Comparison of ENCODE assay signal across 20 cellular contexts in the genomic region with DNA sequence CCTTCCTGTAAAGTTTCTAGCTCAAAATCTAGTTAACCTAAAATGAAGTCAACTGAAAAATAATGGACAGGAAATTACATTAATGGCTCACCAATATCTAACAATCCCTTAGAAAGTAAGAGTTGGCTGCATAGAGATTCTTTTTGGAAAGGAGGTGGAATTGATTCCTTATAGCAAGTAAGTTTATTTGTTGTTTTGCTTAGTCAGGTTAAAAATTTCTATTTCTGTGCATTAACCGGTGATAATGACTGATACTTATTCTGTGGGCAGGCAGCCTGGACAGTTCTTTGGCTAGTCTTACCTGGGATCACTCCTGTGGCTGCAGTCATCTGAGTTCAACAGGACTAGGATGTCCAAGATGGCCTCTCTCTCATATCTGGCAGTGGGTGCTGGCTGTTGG. TPM values are rescaled to one million over a fixed set of nuclear protein-coding genes. Genes with fewer than 3 reads are reported as not detected.
DNase-seq lines count a peak whose midpoint lies in the region; ATAC-seq, FAIRE-seq and TF ChIP-seq lines count a peak whose summit lies in the region.
"Had no signal": no experiment of that assay in that cellular context is flagged by ENCODE, and none has a peak within 500 bp of the region (broad histone marks: within the 10 kb centered on the region; RNA-seq: fewer than 3 reads in every experiment).

No MANE protein-coding gene starts in this region.

- no peak overlapping the region for H3K56ac ChIP-seq in IMR-90 (ENCODE audit: extremely low read depth, insufficient read depth, low read length)

- no peak overlapping the region for H3K18ac ChIP-seq in IMR-90 (ENCODE audit: low read depth, low read length)
- peak overlapping the region; percentile 24 for H3K18ac ChIP-seq in neuronal stem cell (ENCODE audit: low read length)

- H3K14ac ChIP-seq in IMR-90 (replicated peaks; ENCODE audit: low read depth, low read length) = no peak overlapping the region
- H3K14ac ChIP-seq in neuronal stem cell (ENCODE audit: low read length) = no peak overlapping the region

- TF ChIP-seq POLR2A in A549 (IDR thresholded peaks at IDR 0.05; ENCODE audit: low read length) = no peak
- TF ChIP-seq POLR2A in IMR-90 (IDR thresholded peaks at IDR 0.05; ENCODE audit: low read depth, low read length) = no peak

- DNase-seq in A549 (ENCODE audit: low read depth in 1 of 2, low spot score in 1 of 2) (no peak), IMR-90 (no peak), neuronal stem cell (ENCODE audit: low spot score) (no peak), coronary artery (ENCODE audit: low spot score) (no peak)
- DNase-seq: 8988T; AML-193; Caco-2; Calu3; CD4-positive, alpha-beta T cell; CD8-positive, alpha-beta T cell; DMS79 treated with DMSO at 0.1 percent for 48 hours; GF-D8 had no signal

- H3K79me1 ChIP-seq in IMR-90 (ENCODE audit: low read depth in 1 of 2, low read length in 2 of 2) = no peaks in the 10 kb centered on the region
- H3K79me1 ChIP-seq in neuronal stem cell (ENCODE audit: low read depth, low read length) = no peaks in the 10 kb centered on the region

- H2AFZ ChIP-seq in IMR-90 (replicated peaks; ENCODE audit: low read length, poor library complexity) (no peak overlapping the region), neuronal stem cell (ENCODE audit: low read length) (no peak overlapping the region)

- POLR2A ChIA-PET in A549 (lab: Yijun Ruan, JAX) = no interaction called here
- POLR2A ChIA-PET in IMR-90 (lab: Charles Lee; ENCODE audit: unreplicated experiment) = no interaction called here

- FAIRE-seq in A549 (lab: Jason Lieb, UNC) = no peak
- FAIRE-seq: A204.1, D721Med, G401.6, GM12891, GM19239 had no signal

- no peak overlapping the region for H2BK5ac ChIP-seq in IMR-90 (ENCODE audit: low read depth, low read length, poor library complexity, severe bottlenecking)
- H2BK5ac ChIP-seq in neuronal stem cell (ENCODE audit: low read length) = no peak overlapping the region

- intact Hi-C loops in IMR-90 (cut with micrococcal nuclease) = no loop called here

- no peaks in the 10 kb centered on the region for H3K9me3 ChIP-seq in A549
- no peaks in the 10 kb centered on the region; the same call in 1 of the 2 replicates for H3K9me3 ChIP-seq in IMR-90 (ENCODE audit: control insufficient read depth, insufficient read depth, low read length)
- peaks cover 0 to 5% of the 10 kb centered on the region in 2 donors for H3K9me3 ChIP-seq in neuronal stem cell (replicated peaks in 1 of 2; ENCODE audit: control insufficient read depth in 2 of 2, insufficient read depth in 1 of 2, low read depth in 1 of 2, low read length in 2 of 2)
- H3K9me3 ChIP-seq: BLaER1 treated with 17β-estradiol and CSF1 and Interleukin-3, amounts not matched to agents 10 nM and 100 nM; Caco-2 had no signal

- no peak for ATAC-seq in A549
- ATAC-seq in IMR-90 (ENCODE audit: low read depth) = no peak
- no peak for ATAC-seq in HG03196 (IDR thresholded peaks at IDR 0.05; ENCODE audit: unreplicated experiment)
- ATAC-seq: CD8-positive, alpha-beta T cell had no signal

- in situ Hi-C loops in IMR-90 (cut with MboI; ENCODE audit: low sequenced_read_pairs) = loop anchor here (10.0 kb wide), 1 partner anchor 561 kb away; no protein-coding TSS in a partner anchor

- H4K91ac ChIP-seq in IMR-90 (ENCODE audit: insufficient read depth, low read depth, low read length) (no peak overlapping the region), neuronal stem cell (ENCODE audit: low read depth, low read length, poor library complexity) (no peak overlapping the region)

- BruUV-seq in IMR-90 (replicated peaks; lab: Mats Ljungman, UMichigan) = no TSS peak

- no peak overlapping the region for H3K9ac ChIP-seq in IMR-90 (ENCODE audit: low read depth, low read length)
- H3K9ac ChIP-seq in neuronal stem cell (ENCODE audit: low read depth, low read length, poor library complexity) = no peak overlapping the region
- H3K9ac ChIP-seq: BLaER1 treated with 17β-estradiol and CSF1 and Interleukin-3, amounts not matched to agents 10 nM and 100 nM had no signal

- no peak overlapping the region for H4K8ac ChIP-seq in IMR-90 (ENCODE audit: low read depth in 2 of 2, low read length in 2 of 2)
- no peak overlapping the region for H4K8ac ChIP-seq in neuronal stem cell (ENCODE audit: low read depth, low read length)

- no peaks in the 10 kb centered on the region for H3K9me1 ChIP-seq in IMR-90 (ENCODE audit: insufficient read depth, low read length)

- H2AK5ac ChIP-seq in IMR-90 (ENCODE audit: low read depth, low read length) (no peak overlapping the region), neuronal stem cell (ENCODE audit: low read depth, low read length) (no peak overlapping the region)

- WGBS in A549 (ENCODE audit: missing lambda C conversion rate) = 82% methylated on average over 1 of the region's 1 CpG
- WGBS in IMR-90 (ENCODE audit: extremely low coverage in 2 of 2, insufficient read length in 1 of 2), 2 experiments = no CpG with 5 or more reads among the region's 1 CpG
- WGBS in neuronal stem cell (ENCODE audit: extremely low coverage in 2 of 2, insufficient read length in 2 of 2, insufficient replicate concordance in 1 of 2), 2 donors = no CpG with 5 or more reads among the region's 1 CpG

- no peak overlapping the region for H2BK20ac ChIP-seq in IMR-90 (ENCODE audit: low read depth, low read length)

- dilution Hi-C loops in IMR-90 (cut with HindIII; ENCODE audit: low sequenced_read_pairs, unreplicated experiment) = no loop called here

- no peak for TF ChIP-seq EP300 in A549 (IDR thresholded peaks at IDR 0.05)

- CTCF ChIA-PET in A549 (lab: Yijun Ruan, JAX) (interaction anchor here (0.7 to 2.8 kb wide), 3 partner anchors 10 to 829 kb away, joined by 3 to 7 read pairs (median 3); no protein-coding TSS in a partner anchor), IMR-90 (lab: Yijun Ruan, JAX) (no interaction called here)

- H3K4me1 ChIP-seq in A549 = peaks cover 7% of the 10 kb centered on the region; the same call in 2 of the 3 replicates
- H3K4me1 ChIP-seq in IMR-90 (ENCODE audit: control insufficient read depth, insufficient read depth, low read length) = peaks cover 2% of the 10 kb centered on the region; the same call in 1 of the 2 replicates
- H3K4me1 ChIP-seq in neuronal stem cell (ENCODE audit: control insufficient read depth in 2 of 2, insufficient read depth in 1 of 2, low read depth in 1 of 2, low read length in 2 of 2) = peaks cover 7 to 10% of the 10 kb centered on the region in 2 donors
- H3K4me1 ChIP-seq: Caco-2 had no signal

- no peak for TF ChIP-seq CTCF in A549 (IDR thresholded peaks at IDR 0.05)
- no peak for TF ChIP-seq CTCF in IMR-90 (conservative IDR thresholded peaks at IDR 0.05; ENCODE audit: low read depth, low read length)
- no peak for TF ChIP-seq CTCF in coronary artery (IDR thresholded peaks at IDR 0.05)

- no peak overlapping the region for H2BK12ac ChIP-seq in neuronal stem cell (ENCODE audit: low read length)

- H2BK15ac ChIP-seq in IMR-90 (ENCODE audit: low read depth, low read length) = no peak overlapping the region
- no peak overlapping the region for H2BK15ac ChIP-seq in neuronal stem cell (ENCODE audit: low read length)

- peaks cover 9% of the 10 kb centered on the region; the same call in 1 of the 2 replicates for H4K20me1 ChIP-seq in IMR-90 (ENCODE audit: insufficient read depth, low read length)

- TF ChIP-seq RAD21 in A549 (conservative IDR thresholded peaks at IDR 0.05 in 1 of 2, IDR thresholded peaks at IDR 0.05 in 1 of 2) (no peak), IMR-90 (IDR thresholded peaks at IDR 0.05; ENCODE audit: low read length) (no peak)

- H3K4ac ChIP-seq in IMR-90 (ENCODE audit: low read depth, low read length) (no peak overlapping the region), neuronal stem cell (ENCODE audit: low read length) (no peak overlapping the region)

- H3K4me3 ChIP-seq in A549 (no peak overlapping the region), IMR-90 (ENCODE audit: insufficient read depth, low read depth, low read length) (no peak overlapping the region), neuronal stem cell (ENCODE audit: low read length in 2 of 2) (no peak overlapping the region), coronary artery (no peak overlapping the region)
- H3K4me3 ChIP-seq: BLaER1 treated with 17β-estradiol and CSF1 and Interleukin-3, amounts not matched to agents 10 nM and 100 nM had no signal

- H3K36me3 ChIP-seq in IMR-90 (ENCODE audit: control insufficient read depth, insufficient read depth, low read length) (no peaks in the 10 kb centered on the region), neuronal stem cell (replicated peaks in 1 of 2; ENCODE audit: control insufficient read depth in 2 of 2, insufficient read depth in 2 of 2, low read length in 2 of 2) (no peaks in the 10 kb centered on the region)
- H3K36me3 ChIP-seq: BLaER1 treated with 17β-estradiol and CSF1 and Interleukin-3, amounts not matched to agents 10 nM and 100 nM had no signal

- H3K4me2 ChIP-seq in A549 (no peak overlapping the region), IMR-90 (ENCODE audit: low read depth, low read length) (no peak overlapping the region), neuronal stem cell (ENCODE audit: insufficient read depth, low read length, poor library complexity, severe bottlenecking) (no peak overlapping the region)
- H3K4me2 ChIP-seq: BLaER1 treated with 17β-estradiol and CSF1 and Interleukin-3, amounts not matched to agents 10 nM and 100 nM had no signal

- H3K23ac ChIP-seq in IMR-90 (ENCODE audit: low read depth, low read length) (no peak overlapping the region), neuronal stem cell (ENCODE audit: low read depth, low read length, poor library complexity) (no peak overlapping the region)

- no peak overlapping the region for H2BK120ac ChIP-seq in IMR-90 (ENCODE audit: low read depth, low read length)
- H2BK120ac ChIP-seq in neuronal stem cell (ENCODE audit: low read depth, low read length) = no peak overlapping the region

- no peak overlapping the region for H2AK9ac ChIP-seq in IMR-90 (replicated peaks; ENCODE audit: low read depth, low read length, poor library complexity)

- peaks cover 48% of the 10 kb centered on the region for H3K27me3 ChIP-seq in IMR-90 (ENCODE audit: control insufficient read depth, insufficient read depth, low read length)
- peaks cover under 1 to 20% (median 15%) of the 10 kb centered on the region in 3 experiments for H3K27me3 ChIP-seq in neuronal stem cell (ENCODE audit: control insufficient read depth in 3 of 3, insufficient read depth in 3 of 3, low read depth in 1 of 3, low read length in 3 of 3)

- no peak overlapping the region for H4K5ac ChIP-seq in IMR-90 (ENCODE audit: low read depth, low read length)

- H3K27ac ChIP-seq in A549 = no peak overlapping the region
- no peak overlapping the region for H3K27ac ChIP-seq in IMR-90 (ENCODE audit: insufficient read depth, low read length)
- no peak overlapping the region for H3K27ac ChIP-seq in neuronal stem cell (replicated peaks; ENCODE audit: low read length)
- no peak overlapping the region for H3K27ac ChIP-seq in coronary artery
- H3K27ac ChIP-seq: BLaER1 treated with 17β-estradiol and CSF1 and Interleukin-3, amounts not matched to agents 10 nM and 100 nM; C4-2B had no signal

RNA-seq across cellular contexts. Expression of a gene that starts 6.9 kb away (rescaled TPM):
- polyA plus RNA-seq in A549 (2011; rRNA removed) (7.4 and 14.5 TPM in 2 replicates), A549 (2017; fragmentation: RNase III; extraction: RNeasy Plus Mini Kit Qiagen cat#74134 plus additional on column Dnase treatment) (9.6 to 17.4 TPM (median 14.5 TPM) in 3 replicates), IMR-90 (2012; rRNA removed) (1.7 TPM in 2 replicates)
- 3.7 and 5.8 TPM in 2 replicates for polyA plus RNA-seq in A549 (2012; cell fraction: cytosol; rRNA removed)
- polyA plus RNA-seq in A549 (2012; cell fraction: nucleus; rRNA removed) = 4.8 and 5.9 TPM in 2 replicates
- polyA minus RNA-seq in A549 (2011; rRNA and poly(A)+ RNA removed) = 15.2 and 16.4 TPM in 2 replicates
- 1.1 and 1.4 TPM in 2 replicates for total RNA-seq in IMR-90 (2012; rRNA removed)
- 0.78 and 1.4 TPM in 2 replicates for polyA plus RNA-seq in IMR-90 (2012; cell fraction: cytosol; rRNA removed)
- 2.6 and 5.7 TPM in 2 replicates for polyA plus RNA-seq in IMR-90 (2012; cell fraction: nucleus; rRNA removed; ENCODE audit: low replicate concordance)
- 32.0 TPM for polyA plus RNA-seq in neuronal stem cell (2013, experiment 1 of 2)
- polyA plus RNA-seq in neuronal stem cell (2013, experiment 2 of 2) = 32.1 TPM
